In genomic region chr9:126376311-126376902, GRCh38 we compare ENCODE assay signal across 10 cellular contexts. TPM values are rescaled to one million over a fixed set of nuclear protein-coding genes. Genes with fewer than 3 reads are reported as not detected.
DNase-seq lines count a peak whose midpoint lies in the region; ATAC-seq and TF ChIP-seq lines count a peak whose summit lies in the region.
"Had no signal": no experiment of that assay in that cellular context is flagged by ENCODE, and none has a peak within 500 bp of the region (broad histone marks: within the 10 kb centered on the region; RNA-seq: fewer than 3 reads in every experiment).

No MANE protein-coding gene starts in this region.

- no peaks in the 10 kb centered on the region for H3K9me3 ChIP-seq in gastroesophageal sphincter
- no peaks in the 10 kb centered on the region for H3K9me3 ChIP-seq in osteoblast (ENCODE audit: low read depth, low read length)

- H3K36me3 ChIP-seq in gastroesophageal sphincter (peaks cover 0 to 13% of the 10 kb centered on the region in 2 donors), osteoblast (ENCODE audit: insufficient read depth, low read length) (no peaks in the 10 kb centered on the region)

- 79 to 80% methylated on average over 6 to 11 of the region's 11 CpGs for WGBS in gastroesophageal sphincter (ENCODE audit: low coverage in 1 of 2), 2 donors

- H3K4me1 ChIP-seq in gastroesophageal sphincter (peaks cover 0 to 65% (median 4%) of the 10 kb centered on the region in 3 donors), osteoblast (ENCODE audit: insufficient read depth, low read length) (peaks cover 27% of the 10 kb centered on the region)

- peaks cover 10% of the 10 kb centered on the region for H3K79me2 ChIP-seq in osteoblast (ENCODE audit: insufficient read depth, low read length)

- no peak for TF ChIP-seq POLR2A in gastroesophageal sphincter (IDR thresholded peaks at IDR 0.05)

- DNase-seq in COR-L47 (lab: John Stamatoyannopoulos, UW) (peak; percentile 34), NCI-H748 (lab: John Stamatoyannopoulos, UW; ENCODE audit: unreplicated experiment) (peak; percentile 83), osteoblast (ENCODE audit: insufficient read length, low spot score, missing footprints) (no peak), amniotic stem cell (lab: John Stamatoyannopoulos, UW) (no peak)
- no peak for DNase-seq in activated CD4-positive, alpha-beta T cell treated with anti-CD3 and anti-CD28 coated beads, Interleukin-2, amount 50 U/mL, for 4 hours
- no peak for DNase-seq in activated CD8-positive, alpha-beta memory T cell treated with anti-CD3 and anti-CD28 coated beads, Interleukin-2, amount 50 U/mL, for 4 hours
- DNase-seq: CD8-positive, alpha-beta T cell had no signal

- H3K27me3 ChIP-seq in gastroesophageal sphincter, result no peaks in the 10 kb centered on the region
- H3K27me3 ChIP-seq in osteoblast (ENCODE audit: insufficient read depth, low read length), result no peaks in the 10 kb centered on the region

- H3K4me3 ChIP-seq in gastroesophageal sphincter (no peak overlapping the region), osteoblast (ENCODE audit: insufficient read depth, low read length) (no peak overlapping the region)
- H3K4me3 ChIP-seq: K562 had no signal

- ATAC-seq in gastroesophageal sphincter (peak; percentile 35), HG03095 (IDR thresholded peaks at IDR 0.05; ENCODE audit: unreplicated experiment) (no peak)
- ATAC-seq: CD8-positive, alpha-beta T cell; K562 had no signal

- H3K27ac ChIP-seq in gastroesophageal sphincter (peak overlapping the region in 2 of 4 donors; percentile 34 to 42), osteoblast (ENCODE audit: low read depth, low read length) (peak overlapping the region; percentile 60)

- peaks cover 6% of the 10 kb centered on the region for H4K20me1 ChIP-seq in osteoblast (ENCODE audit: insufficient read depth, low read length)

- TF ChIP-seq CTCF in gastroesophageal sphincter (IDR thresholded peaks at IDR 0.05) (no peak), osteoblast (IDR thresholded peaks at IDR 0.05; ENCODE audit: extremely low read depth, low read depth, low read length) (no peak)

- TF ChIP-seq EP300 in gastroesophageal sphincter (IDR thresholded peaks at IDR 0.05), result no peak

- peak overlapping the region; percentile 76 for H3K4me2 ChIP-seq in osteoblast (ENCODE audit: insufficient read depth, low read length)

- H2AFZ ChIP-seq in osteoblast (ENCODE audit: low read length), result peak overlapping the region; percentile 73

RNA-seq across cellular contexts. Expression of gene MVB12B, which starts 49.8 kb away (rescaled TPM):
- 10 to 100 TPM; 12.0 to 25.2 (median 15.9) TPM for total RNA-seq in gastroesophageal sphincter
- 5.4 and 8.0 TPM in 2 replicates for total RNA-seq in osteoblast
- total RNA-seq: K562 had no signal

Comparison
In these comparisons a context has a peak if more than half of its experiments do, and no peak if none do; other contexts are left out.
1. DNase-seq: peak in COR-L47 (single experiment) and NCI-H748 (single experiment); none in osteoblast (single experiment), amniotic stem cell (single experiment), activated CD4-positive, alpha-beta T cell treated with anti-CD3 and anti-CD28 coated beads, Interleukin-2, amount 50 U/mL, for 4 hours (0 of 2) and activated CD8-positive, alpha-beta memory T cell treated with anti-CD3 and anti-CD28 coated beads, Interleukin-2, amount 50 U/mL, for 4 hours (single experiment).